ENCODE assay signal across 8 cellular contexts in the genomic region with DNA sequence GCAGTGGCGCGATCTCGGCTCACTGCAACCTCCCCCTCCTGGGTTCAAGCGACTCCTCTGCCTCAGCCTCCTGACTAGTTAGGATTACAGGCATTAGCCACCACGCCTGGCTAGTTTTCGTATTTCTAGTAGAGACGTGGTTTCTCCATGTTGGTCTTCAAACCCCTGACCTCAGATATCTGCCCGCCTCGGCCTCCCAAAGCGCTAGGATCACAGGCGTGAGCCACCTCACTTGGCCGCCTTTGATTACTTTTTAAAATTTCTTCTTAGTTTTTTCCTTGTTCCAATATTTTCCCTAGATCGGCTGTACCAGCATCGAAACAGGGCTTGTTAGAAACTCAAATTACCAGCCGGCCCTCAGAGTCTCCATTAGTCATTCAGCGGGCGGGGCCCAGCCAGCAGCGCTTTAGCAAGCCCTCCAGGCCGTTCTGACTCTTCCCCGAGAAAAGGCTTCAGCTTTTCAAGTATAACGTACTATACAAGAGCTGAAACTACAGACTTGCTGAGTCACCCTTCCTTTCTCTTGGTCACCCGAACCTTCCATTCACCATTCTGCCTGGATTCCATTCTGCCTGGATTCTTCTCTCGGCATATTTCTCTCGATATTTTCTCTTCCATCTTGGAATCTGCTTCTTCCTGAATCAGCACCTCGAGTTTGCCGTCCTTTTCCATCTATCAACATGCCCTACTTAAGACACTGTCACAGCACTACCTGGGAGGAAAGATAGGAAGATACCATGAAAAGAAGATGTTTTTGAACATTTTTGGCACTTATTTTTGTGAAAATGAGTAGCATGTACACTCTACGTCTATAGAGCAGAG. TPM values are rescaled to one million over a fixed set of nuclear protein-coding genes. Genes with fewer than 3 reads are reported as not detected.
A peak's percentile ranks its signal among the peaks of the same experiment; 100 is the strongest.
DNase-seq lines count a peak whose midpoint lies in the region; ATAC-seq and TF ChIP-seq lines count a peak whose summit lies in the region.

No MANE protein-coding gene starts in this region.

- peak overlapping the region; percentile 76 to 97 for H4K8ac ChIP-seq in IMR-90 (ENCODE audit: low read depth in 2 of 2, low read length in 2 of 2)

- peak overlapping the region; percentile 23; the same call in 1 of the 2 replicates for H3K4me2 ChIP-seq in IMR-90 (ENCODE audit: low read depth, low read length)

- H3K27ac Mint-ChIP-seq in Calu3 (ENCODE audit: unreplicated experiment): peak overlapping the region; percentile 77

- H3K4me3 ChIP-seq in IMR-90 (ENCODE audit: insufficient read depth, low read depth, low read length): peak overlapping the region; percentile 7; the same call in 1 of the 2 replicates
- H3K4me3 ChIP-seq in lung: no peak overlapping the region
- no peak overlapping the region for H3K4me3 ChIP-seq in left ventricle myocardium inferior

- H2BK120ac ChIP-seq in IMR-90 (ENCODE audit: low read depth, low read length): peak overlapping the region; percentile 88

- H3K79me1 ChIP-seq in IMR-90 (ENCODE audit: low read depth in 1 of 2, low read length in 2 of 2): peaks cover 0 to 3% of the 10 kb centered on the region in 2 experiments; a peak in 1 of 4 replicates

- DNase-seq in Calu3 (peak; percentile 61), IMR-90 (peak; percentile 82), lung (ENCODE audit: low spot score) (no peak), cerebellar cortex (ENCODE audit: low spot score) (no peak), posterior vena cava (ENCODE audit: low spot score) (no peak), left ventricle myocardium inferior (no peak)
- peak; percentile 33 to 44 for DNase-seq in activated T-cell treated with anti-CD3 and anti-CD28 coated beads, Interleukin-2, amount 50 U/mL, for 48 hours

- peak overlapping the region; percentile 90 for H3K4ac ChIP-seq in IMR-90 (ENCODE audit: low read depth, low read length)

- no peaks in the 10 kb centered on the region for H3K36me3 ChIP-seq in IMR-90 (ENCODE audit: control insufficient read depth, insufficient read depth, low read length)
- H3K36me3 ChIP-seq in lung (ENCODE audit: control insufficient read depth in 2 of 2, insufficient read depth in 2 of 2, low read length in 2 of 2): no peaks in the 10 kb centered on the region
- H3K36me3 ChIP-seq in left ventricle myocardium inferior: no peaks in the 10 kb centered on the region

- H3K4me1 ChIP-seq in IMR-90 (ENCODE audit: control insufficient read depth, insufficient read depth, low read length) (no peaks in the 10 kb centered on the region; the same call in 1 of the 2 replicates), lung (ENCODE audit: control insufficient read depth in 2 of 2, insufficient read depth in 2 of 2, low read length in 2 of 2) (peaks cover 0 to 2% of the 10 kb centered on the region in 2 donors), left ventricle myocardium inferior (no peaks in the 10 kb centered on the region)

- H2AK5ac ChIP-seq in IMR-90 (ENCODE audit: low read depth, low read length): peak overlapping the region; percentile 26; the same call in 1 of the 2 replicates

- dilution Hi-C loops in IMR-90 (cut with HindIII; ENCODE audit: low sequenced_read_pairs, unreplicated experiment): no loop called here

- in situ Hi-C loops in IMR-90 (cut with MboI; ENCODE audit: low sequenced_read_pairs): no loop called here

- no peaks in the 10 kb centered on the region for H4K20me1 ChIP-seq in IMR-90 (ENCODE audit: insufficient read depth, low read length)

- BruUV-seq in Calu3 (replicated peaks; lab: Mats Ljungman, UMichigan) (no TSS peak), IMR-90 (replicated peaks; lab: Mats Ljungman, UMichigan) (no TSS peak)

- H3K27me3 Mint-ChIP-seq in Calu3 (ENCODE audit: unreplicated experiment): no peaks in the 10 kb centered on the region

- peak overlapping the region; percentile 87; the same call in 2 of the 3 replicates for H2BK15ac ChIP-seq in IMR-90 (ENCODE audit: low read depth, low read length)

- peak overlapping the region; percentile 96 for H3K18ac ChIP-seq in IMR-90 (ENCODE audit: low read depth, low read length)

- no peak for TF ChIP-seq RAD21 in IMR-90 (IDR thresholded peaks at IDR 0.05; ENCODE audit: low read length)

- no peaks in the 10 kb centered on the region for H3K27me3 ChIP-seq in IMR-90 (ENCODE audit: control insufficient read depth, insufficient read depth, low read length)
- no peaks in the 10 kb centered on the region for H3K27me3 ChIP-seq in lung (ENCODE audit: control insufficient read depth, insufficient read depth)
- H3K27me3 ChIP-seq in left ventricle myocardium inferior (ENCODE audit: low read depth): peaks cover 5% of the 10 kb centered on the region

- WGBS in IMR-90 (ENCODE audit: extremely low coverage in 2 of 2, insufficient read length in 1 of 2), 2 experiments: 72% methylated on average over 18 of the region's 27 CpGs; no CpG with 5 or more reads in 1 of the 2 experiments
- WGBS in lung, 2 donors: 66 to 71% methylated on average over 27 of the region's 27 CpGs

- H3K9me3 Mint-ChIP-seq in Calu3 (ENCODE audit: low read depth, unreplicated experiment): no peaks in the 10 kb centered on the region

- peak overlapping the region; percentile 62; the same call in 1 of the 2 replicates for H3K23ac ChIP-seq in IMR-90 (ENCODE audit: low read depth, low read length)

- H3K9me3 ChIP-seq in IMR-90 (ENCODE audit: control insufficient read depth, insufficient read depth, low read length) (no peaks in the 10 kb centered on the region), lung (ENCODE audit: control insufficient read depth in 2 of 2, insufficient read depth in 1 of 2, low read length in 1 of 2) (no peaks in the 10 kb centered on the region), left ventricle myocardium inferior (replicated peaks) (no peaks in the 10 kb centered on the region)

- H3K36me3 Mint-ChIP-seq in Calu3 (ENCODE audit: insufficient read depth, unreplicated experiment): no peaks in the 10 kb centered on the region

- H3K9me1 ChIP-seq in IMR-90 (ENCODE audit: insufficient read depth, low read length): no peaks in the 10 kb centered on the region

- H4K91ac ChIP-seq in IMR-90 (ENCODE audit: insufficient read depth, low read depth, low read length): peak overlapping the region; percentile 74; the same call in 1 of the 2 replicates

- H4K5ac ChIP-seq in IMR-90 (ENCODE audit: low read depth, low read length): peak overlapping the region; percentile 71

- TF ChIP-seq CTCF in Calu3 (IDR thresholded peaks at IDR 0.05; ENCODE audit: unreplicated experiment) (no peak), IMR-90 (conservative IDR thresholded peaks at IDR 0.05; ENCODE audit: low read depth, low read length) (no peak), lung (IDR thresholded peaks at IDR 0.05; ENCODE audit: control extremely low read depth, extremely low read depth) (no peak), left ventricle myocardium inferior (IDR thresholded peaks at IDR 0.05; ENCODE audit: borderline replicate concordance) (no peak)

- peak overlapping the region; percentile 87 for H2BK5ac ChIP-seq in IMR-90 (ENCODE audit: low read depth, low read length, poor library complexity, severe bottlenecking)

- peak overlapping the region; percentile 66 for H3K4me3 Mint-ChIP-seq in Calu3 (ENCODE audit: low read depth, unreplicated experiment)

- H3K14ac ChIP-seq in IMR-90 (replicated peaks; ENCODE audit: low read depth, low read length): peak overlapping the region; percentile 96

- H3K27ac ChIP-seq in IMR-90 (ENCODE audit: insufficient read depth, low read length) (peak overlapping the region; percentile 86), lung (ENCODE audit: low read depth in 1 of 2, low read length in 1 of 2) (no peak overlapping the region), left ventricle myocardium inferior (replicated peaks) (no peak overlapping the region)

- intact Hi-C loops in Calu3 (cut with micrococcal nuclease; ENCODE audit: unreplicated experiment): no loop called here
- intact Hi-C loops in IMR-90 (cut with micrococcal nuclease): no loop called here
- intact Hi-C loops in posterior vena cava (cut with DNase I): no loop called here
- intact Hi-C loops in left ventricle myocardium inferior (cut with micrococcal nuclease): no loop called here

- H2AFZ ChIP-seq in IMR-90 (replicated peaks; ENCODE audit: low read length, poor library complexity): peak overlapping the region; percentile 51

- CTCF ChIA-PET in Calu3 (lab: Charles Lee): interaction anchor here (0.6 to 0.8 kb wide), 2 partner anchors 16 to 41 kb away, joined by 3 read pairs; no protein-coding TSS in a partner anchor
- CTCF ChIA-PET in IMR-90 (lab: Yijun Ruan, JAX): interaction anchor here (0.5 kb wide), 1 partner anchor 209 kb away, joined by 3 read pairs; no protein-coding TSS in a partner anchor

- H3K4me1 Mint-ChIP-seq in Calu3 (ENCODE audit: low read depth, unreplicated experiment): peaks cover 14% of the 10 kb centered on the region

- no peak for TF ChIP-seq POLR2A in IMR-90 (IDR thresholded peaks at IDR 0.05; ENCODE audit: low read depth, low read length)

- POLR2A ChIA-PET in IMR-90 (lab: Charles Lee; ENCODE audit: unreplicated experiment): interaction anchor here (0.5 to 0.9 kb wide), 3 partner anchors 8 to 83 kb away, joined by 3 to 4 read pairs (median 3); no protein-coding TSS in a partner anchor

- ATAC-seq in IMR-90 (ENCODE audit: low read depth): peak; percentile 86
- ATAC-seq in lung (ENCODE audit: insufficient read depth, low FRiP score): peak; percentile 59
- ATAC-seq in GM18511 (IDR thresholded peaks at IDR 0.05; ENCODE audit: unreplicated experiment): no peak

- H2AK9ac ChIP-seq in IMR-90 (replicated peaks; ENCODE audit: low read depth, low read length, poor library complexity): no peak overlapping the region

- H3K9ac ChIP-seq in IMR-90 (ENCODE audit: low read depth, low read length): peak overlapping the region; percentile 43; the same call in 1 of the 2 replicates

- peak overlapping the region; percentile 29; the same call in 1 of the 2 replicates for H3K56ac ChIP-seq in IMR-90 (ENCODE audit: extremely low read depth, insufficient read depth, low read length)

- H2BK20ac ChIP-seq in IMR-90 (ENCODE audit: low read depth, low read length): peak overlapping the region; percentile 69

TF ChIP-seq in IMR-90, 13 proteins besides CTCF, POLR2A, EP300 and RAD21 (continues in another document):
- no peak for TF ChIP-seq RFX5 (IDR thresholded peaks at IDR 0.05; ENCODE audit: low read depth, low read length)
- TF ChIP-seq, protein P1, sequence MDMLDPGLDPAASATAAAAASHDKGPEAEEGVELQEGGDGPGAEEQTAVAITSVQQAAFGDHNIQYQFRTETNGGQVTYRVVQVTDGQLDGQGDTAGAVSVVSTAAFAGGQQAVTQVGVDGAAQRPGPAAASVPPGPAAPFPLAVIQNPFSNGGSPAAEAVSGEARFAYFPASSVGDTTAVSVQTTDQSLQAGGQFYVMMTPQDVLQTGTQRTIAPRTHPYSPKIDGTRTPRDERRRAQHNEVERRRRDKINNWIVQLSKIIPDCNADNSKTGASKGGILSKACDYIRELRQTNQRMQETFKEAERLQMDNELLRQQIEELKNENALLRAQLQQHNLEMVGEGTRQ (IDR thresholded peaks at IDR 0.05; ENCODE audit: low read depth, low read length): no peak

RNA-seq across cellular contexts. Expression of gene CAPRIN1, which starts 6.7 kb away (rescaled TPM):
- total RNA-seq in Calu3 (2022) (268 and 273 TPM in 2 replicates), IMR-90 (2012; rRNA removed) (253 and 266 TPM in 2 replicates), lung (100 to 1,000 TPM; 171 to 285 TPM), posterior vena cava (100 to 1,000 TPM; 145 to 149 TPM), left ventricle myocardium inferior (112 TPM)
- polyA plus RNA-seq in IMR-90 (2012; rRNA removed) (107 and 127 TPM in 2 replicates), lung (10 to 100 TPM; 65.6 to 66.4 TPM)
- 46.8 and 91.7 TPM in 2 replicates for polyA plus RNA-seq in IMR-90 (2012; cell fraction: cytosol; rRNA removed)
- polyA plus RNA-seq in IMR-90 (2012; cell fraction: nucleus; rRNA removed; ENCODE audit: low replicate concordance): 71.0 and 99.2 TPM in 2 replicates

Comparison
In these comparisons a context has a peak if more than half of its experiments do, and no peak if none do; other contexts are left out.
1. DNase-seq: peak in Calu3 (single experiment), IMR-90 (single experiment) and activated T-cell treated with anti-CD3 and anti-CD28 coated beads, Interleukin-2, amount 50 U/mL, for 48 hours (2 of 2); none in lung (single experiment), cerebellar cortex (single experiment), posterior vena cava (single experiment) and left ventricle myocardium inferior (single experiment).